ENCODE assay signal across 1 cellular context in the genomic region with DNA sequence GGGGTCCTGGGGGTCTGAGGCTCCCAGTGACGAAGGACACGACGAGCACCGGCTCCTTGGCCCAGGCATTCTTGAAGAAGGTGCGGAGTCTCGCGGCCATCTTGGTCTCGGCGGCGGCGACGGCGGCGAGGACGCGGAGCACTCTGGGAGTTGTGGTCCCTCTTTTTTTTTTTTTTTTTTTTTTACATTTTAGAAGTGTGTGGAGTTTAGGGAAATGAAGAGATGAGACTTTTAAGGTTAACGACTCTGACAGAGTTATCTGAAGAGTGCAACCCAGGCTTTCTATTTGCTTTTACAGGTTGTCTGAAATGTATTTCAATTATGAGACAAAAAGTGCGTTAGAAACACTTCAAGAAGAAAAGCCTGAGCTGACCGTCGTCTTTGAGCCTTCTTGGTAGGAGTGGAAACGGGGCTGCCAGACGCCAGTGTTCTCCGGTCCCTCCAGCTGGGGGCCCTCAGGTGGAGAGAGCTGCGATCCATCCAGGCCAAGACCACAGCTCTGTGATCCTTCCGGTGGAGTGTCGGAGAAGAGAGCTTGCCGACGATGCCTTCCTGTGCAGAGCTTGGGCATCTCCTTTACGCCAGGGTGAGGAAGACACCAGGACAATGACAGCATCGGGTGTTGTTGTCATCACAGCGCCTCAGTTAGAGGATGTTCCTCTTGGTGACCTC.
A peak's percentile ranks its signal among the peaks of the same experiment; 100 is the strongest.
TF ChIP-seq lines count a peak whose summit lies in the region.

No MANE protein-coding gene starts in this region.

TF ChIP-seq in K562, 482 proteins besides CTCF, POLR2A, EP300 and RAD21 (continues in another document):
- TF ChIP-seq, protein P1, sequence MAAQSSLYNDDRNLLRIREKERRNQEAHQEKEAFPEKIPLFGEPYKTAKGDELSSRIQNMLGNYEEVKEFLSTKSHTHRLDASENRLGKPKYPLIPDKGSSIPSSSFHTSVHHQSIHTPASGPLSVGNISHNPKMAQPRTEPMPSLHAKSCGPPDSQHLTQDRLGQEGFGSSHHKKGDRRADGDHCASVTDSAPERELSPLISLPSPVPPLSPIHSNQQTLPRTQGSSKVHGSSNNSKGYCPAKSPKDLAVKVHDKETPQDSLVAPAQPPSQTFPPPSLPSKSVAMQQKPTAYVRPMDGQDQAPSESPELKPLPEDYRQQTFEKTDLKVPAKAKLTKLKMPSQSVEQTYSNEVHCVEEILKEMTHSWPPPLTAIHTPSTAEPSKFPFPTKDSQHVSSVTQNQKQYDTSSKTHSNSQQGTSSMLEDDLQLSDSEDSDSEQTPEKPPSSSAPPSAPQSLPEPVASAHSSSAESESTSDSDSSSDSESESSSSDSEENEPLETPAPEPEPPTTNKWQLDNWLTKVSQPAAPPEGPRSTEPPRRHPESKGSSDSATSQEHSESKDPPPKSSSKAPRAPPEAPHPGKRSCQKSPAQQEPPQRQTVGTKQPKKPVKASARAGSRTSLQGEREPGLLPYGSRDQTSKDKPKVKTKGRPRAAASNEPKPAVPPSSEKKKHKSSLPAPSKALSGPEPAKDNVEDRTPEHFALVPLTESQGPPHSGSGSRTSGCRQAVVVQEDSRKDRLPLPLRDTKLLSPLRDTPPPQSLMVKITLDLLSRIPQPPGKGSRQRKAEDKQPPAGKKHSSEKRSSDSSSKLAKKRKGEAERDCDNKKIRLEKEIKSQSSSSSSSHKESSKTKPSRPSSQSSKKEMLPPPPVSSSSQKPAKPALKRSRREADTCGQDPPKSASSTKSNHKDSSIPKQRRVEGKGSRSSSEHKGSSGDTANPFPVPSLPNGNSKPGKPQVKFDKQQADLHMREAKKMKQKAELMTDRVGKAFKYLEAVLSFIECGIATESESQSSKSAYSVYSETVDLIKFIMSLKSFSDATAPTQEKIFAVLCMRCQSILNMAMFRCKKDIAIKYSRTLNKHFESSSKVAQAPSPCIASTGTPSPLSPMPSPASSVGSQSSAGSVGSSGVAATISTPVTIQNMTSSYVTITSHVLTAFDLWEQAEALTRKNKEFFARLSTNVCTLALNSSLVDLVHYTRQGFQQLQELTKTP (IDR thresholded peaks at IDR 0.05; ENCODE audit: low read depth in 1 of 2, partially characterized antibody in 2 of 2): peak in 1 of 2 experiments; percentile 23
- TF ChIP-seq TCF7L2 (IDR thresholded peaks at IDR 0.05; ENCODE audit: low read depth, low read length) (no peak), RBFOX2 (IDR thresholded peaks at IDR 0.05; ENCODE audit: low read depth, low read length) (peak; percentile 73), ZBTB17 (CRISPR knock-in tag; IDR thresholded peaks at IDR 0.05) (peak; percentile 88), CXXC5 (CRISPR knock-in tag; IDR thresholded peaks at IDR 0.05) (peak; percentile 44; the same call in 1 of the 2 replicates), NR4A1 (CRISPR knock-in tag; IDR thresholded peaks at IDR 0.05) (no peak), NR4A1 (tag; IDR thresholded peaks at IDR 0.05) (no peak), EHMT2 (IDR thresholded peaks at IDR 0.05) (peak; percentile 39; the same call in 1 of the 2 replicates), BRF1 (IDR thresholded peaks at IDR 0.05; ENCODE audit: borderline replicate concordance, extremely low read depth, insufficient read length) (no peak), YY1 (IDR thresholded peaks at IDR 0.05; ENCODE audit: borderline replicate concordance in 1 of 3, control insufficient read depth in 1 of 3, extremely low read depth in 1 of 3, insufficient read depth in 3 of 3, insufficient read length in 1 of 3, insufficient replicate concordance in 2 of 3, low read depth in 1 of 3, low read length in 2 of 3) (peak; percentile 71 to 96 (median 92)), CREB1 (IDR thresholded peaks at IDR 0.05) (no peak), CREB1 (CRISPR knock-in tag; IDR thresholded peaks at IDR 0.05) (0 out of 2 replicates have a peak, but pooled peaks have one; percentile 23), ZNF143 (CRISPR knock-in tag; IDR thresholded peaks at IDR 0.05) (peak; percentile 75), SIX5 (IDR thresholded peaks at IDR 0.05; ENCODE audit: borderline replicate concordance in 1 of 2, insufficient read depth in 1 of 2, low read depth in 1 of 2, low read length in 2 of 2) (peak in 1 of 2 experiments; percentile 49; a peak in 1 of 4 replicates), GABPA (tag; conservative IDR thresholded peaks at IDR 0.05; ENCODE audit: low read depth) (peak; percentile 58), L3MBTL2 (IDR thresholded peaks at IDR 0.05) (peak; percentile 23; the same call in 1 of the 2 replicates), KLF6 (CRISPR knock-in tag; IDR thresholded peaks at IDR 0.05; ENCODE audit: borderline replicate concordance) (no peak), NONO (IDR thresholded peaks at IDR 0.05; ENCODE audit: low read depth in 2 of 2, low read length in 1 of 2) (no peak), ETV1 (tag; conservative IDR thresholded peaks at IDR 0.05; ENCODE audit: low read depth) (peak; percentile 57; the same call in 1 of the 2 replicates), TAF1 (IDR thresholded peaks at IDR 0.05; ENCODE audit: control insufficient read depth, extremely low read depth, insufficient read depth, low read length, severe bottlenecking) (peak; percentile 68), CTBP1 (IDR thresholded peaks at IDR 0.05; ENCODE audit: borderline replicate concordance) (no peak; the same call in 1 of the 2 replicates), ILF3 (IDR thresholded peaks at IDR 0.05; ENCODE audit: borderline replicate concordance) (no peak), POLR2G (IDR thresholded peaks at IDR 0.05; ENCODE audit: low read depth, low read length) (peak; percentile 77), ZNF384 (IDR thresholded peaks at IDR 0.05; ENCODE audit: low read depth, low read length) (peak; percentile 97), LCOR (CRISPR knock-in tag; IDR thresholded peaks at IDR 0.05) (0 out of 2 replicates have a peak, but pooled peaks have one; percentile 33), CREM (IDR thresholded peaks at IDR 0.05; ENCODE audit: low read depth) (peak; percentile 44; the same call in 1 of the 2 replicates), HCFC1 (IDR thresholded peaks at IDR 0.05; ENCODE audit: low read depth, low read length) (peak; percentile 83), ZNF140 (CRISPR knock-in tag; IDR thresholded peaks at IDR 0.05) (no peak), TAF7 (tag; IDR thresholded peaks at IDR 0.05) (peak; percentile 29; the same call in 1 of the 2 replicates), ATF1 (CRISPR knock-in tag; IDR thresholded peaks at IDR 0.05) (no peak), ATF1 (tag; IDR thresholded peaks at IDR 0.05) (peak; percentile 26; the same call in 1 of the 2 replicates), PML (IDR thresholded peaks at IDR 0.05; ENCODE audit: low read length) (no peak)
- TF ChIP-seq, protein P2, sequence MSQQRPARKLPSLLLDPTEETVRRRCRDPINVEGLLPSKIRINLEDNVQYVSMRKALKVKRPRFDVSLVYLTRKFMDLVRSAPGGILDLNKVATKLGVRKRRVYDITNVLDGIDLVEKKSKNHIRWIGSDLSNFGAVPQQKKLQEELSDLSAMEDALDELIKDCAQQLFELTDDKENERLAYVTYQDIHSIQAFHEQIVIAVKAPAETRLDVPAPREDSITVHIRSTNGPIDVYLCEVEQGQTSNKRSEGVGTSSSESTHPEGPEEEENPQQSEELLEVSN (IDR thresholded peaks at IDR 0.05; ENCODE audit: borderline replicate concordance in 1 of 2, extremely low read depth in 1 of 2, insufficient read depth in 1 of 2, insufficient read length in 1 of 2, low read depth in 1 of 2, low read length in 1 of 2, poor library complexity in 1 of 2, severe bottlenecking in 1 of 2): peak in 1 of 2 experiments; percentile 16
- TF ChIP-seq, protein P3, sequence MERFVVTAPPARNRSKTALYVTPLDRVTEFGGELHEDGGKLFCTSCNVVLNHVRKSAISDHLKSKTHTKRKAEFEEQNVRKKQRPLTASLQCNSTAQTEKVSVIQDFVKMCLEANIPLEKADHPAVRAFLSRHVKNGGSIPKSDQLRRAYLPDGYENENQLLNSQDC (CRISPR knock-in tag; IDR thresholded peaks at IDR 0.05): peak; percentile 66; the same call in 1 of the 2 replicates
- TF ChIP-seq, protein P4, sequence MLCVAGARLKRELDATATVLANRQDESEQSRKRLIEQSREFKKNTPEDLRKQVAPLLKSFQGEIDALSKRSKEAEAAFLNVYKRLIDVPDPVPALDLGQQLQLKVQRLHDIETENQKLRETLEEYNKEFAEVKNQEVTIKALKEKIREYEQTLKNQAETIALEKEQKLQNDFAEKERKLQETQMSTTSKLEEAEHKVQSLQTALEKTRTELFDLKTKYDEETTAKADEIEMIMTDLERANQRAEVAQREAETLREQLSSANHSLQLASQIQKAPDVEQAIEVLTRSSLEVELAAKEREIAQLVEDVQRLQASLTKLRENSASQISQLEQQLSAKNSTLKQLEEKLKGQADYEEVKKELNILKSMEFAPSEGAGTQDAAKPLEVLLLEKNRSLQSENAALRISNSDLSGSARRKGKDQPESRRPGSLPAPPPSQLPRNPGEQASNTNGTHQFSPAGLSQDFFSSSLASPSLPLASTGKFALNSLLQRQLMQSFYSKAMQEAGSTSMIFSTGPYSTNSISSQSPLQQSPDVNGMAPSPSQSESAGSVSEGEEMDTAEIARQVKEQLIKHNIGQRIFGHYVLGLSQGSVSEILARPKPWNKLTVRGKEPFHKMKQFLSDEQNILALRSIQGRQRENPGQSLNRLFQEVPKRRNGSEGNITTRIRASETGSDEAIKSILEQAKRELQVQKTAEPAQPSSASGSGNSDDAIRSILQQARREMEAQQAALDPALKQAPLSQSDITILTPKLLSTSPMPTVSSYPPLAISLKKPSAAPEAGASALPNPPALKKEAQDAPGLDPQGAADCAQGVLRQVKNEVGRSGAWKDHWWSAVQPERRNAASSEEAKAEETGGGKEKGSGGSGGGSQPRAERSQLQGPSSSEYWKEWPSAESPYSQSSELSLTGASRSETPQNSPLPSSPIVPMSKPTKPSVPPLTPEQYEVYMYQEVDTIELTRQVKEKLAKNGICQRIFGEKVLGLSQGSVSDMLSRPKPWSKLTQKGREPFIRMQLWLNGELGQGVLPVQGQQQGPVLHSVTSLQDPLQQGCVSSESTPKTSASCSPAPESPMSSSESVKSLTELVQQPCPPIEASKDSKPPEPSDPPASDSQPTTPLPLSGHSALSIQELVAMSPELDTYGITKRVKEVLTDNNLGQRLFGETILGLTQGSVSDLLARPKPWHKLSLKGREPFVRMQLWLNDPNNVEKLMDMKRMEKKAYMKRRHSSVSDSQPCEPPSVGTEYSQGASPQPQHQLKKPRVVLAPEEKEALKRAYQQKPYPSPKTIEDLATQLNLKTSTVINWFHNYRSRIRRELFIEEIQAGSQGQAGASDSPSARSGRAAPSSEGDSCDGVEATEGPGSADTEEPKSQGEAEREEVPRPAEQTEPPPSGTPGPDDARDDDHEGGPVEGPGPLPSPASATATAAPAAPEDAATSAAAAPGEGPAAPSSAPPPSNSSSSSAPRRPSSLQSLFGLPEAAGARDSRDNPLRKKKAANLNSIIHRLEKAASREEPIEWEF (CRISPR knock-in tag; IDR thresholded peaks at IDR 0.05): no peak
- TF ChIP-seq, protein P5, sequence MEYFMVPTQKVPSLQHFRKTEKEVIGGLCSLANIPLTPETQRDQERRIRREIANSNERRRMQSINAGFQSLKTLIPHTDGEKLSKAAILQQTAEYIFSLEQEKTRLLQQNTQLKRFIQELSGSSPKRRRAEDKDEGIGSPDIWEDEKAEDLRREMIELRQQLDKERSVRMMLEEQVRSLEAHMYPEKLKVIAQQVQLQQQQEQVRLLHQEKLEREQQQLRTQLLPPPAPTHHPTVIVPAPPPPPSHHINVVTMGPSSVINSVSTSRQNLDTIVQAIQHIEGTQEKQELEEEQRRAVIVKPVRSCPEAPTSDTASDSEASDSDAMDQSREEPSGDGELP (CRISPR knock-in tag; IDR thresholded peaks at IDR 0.05; ENCODE audit: borderline replicate concordance): peak; percentile 51; the same call in 1 of the 2 replicates
- TF ChIP-seq, protein P6, sequence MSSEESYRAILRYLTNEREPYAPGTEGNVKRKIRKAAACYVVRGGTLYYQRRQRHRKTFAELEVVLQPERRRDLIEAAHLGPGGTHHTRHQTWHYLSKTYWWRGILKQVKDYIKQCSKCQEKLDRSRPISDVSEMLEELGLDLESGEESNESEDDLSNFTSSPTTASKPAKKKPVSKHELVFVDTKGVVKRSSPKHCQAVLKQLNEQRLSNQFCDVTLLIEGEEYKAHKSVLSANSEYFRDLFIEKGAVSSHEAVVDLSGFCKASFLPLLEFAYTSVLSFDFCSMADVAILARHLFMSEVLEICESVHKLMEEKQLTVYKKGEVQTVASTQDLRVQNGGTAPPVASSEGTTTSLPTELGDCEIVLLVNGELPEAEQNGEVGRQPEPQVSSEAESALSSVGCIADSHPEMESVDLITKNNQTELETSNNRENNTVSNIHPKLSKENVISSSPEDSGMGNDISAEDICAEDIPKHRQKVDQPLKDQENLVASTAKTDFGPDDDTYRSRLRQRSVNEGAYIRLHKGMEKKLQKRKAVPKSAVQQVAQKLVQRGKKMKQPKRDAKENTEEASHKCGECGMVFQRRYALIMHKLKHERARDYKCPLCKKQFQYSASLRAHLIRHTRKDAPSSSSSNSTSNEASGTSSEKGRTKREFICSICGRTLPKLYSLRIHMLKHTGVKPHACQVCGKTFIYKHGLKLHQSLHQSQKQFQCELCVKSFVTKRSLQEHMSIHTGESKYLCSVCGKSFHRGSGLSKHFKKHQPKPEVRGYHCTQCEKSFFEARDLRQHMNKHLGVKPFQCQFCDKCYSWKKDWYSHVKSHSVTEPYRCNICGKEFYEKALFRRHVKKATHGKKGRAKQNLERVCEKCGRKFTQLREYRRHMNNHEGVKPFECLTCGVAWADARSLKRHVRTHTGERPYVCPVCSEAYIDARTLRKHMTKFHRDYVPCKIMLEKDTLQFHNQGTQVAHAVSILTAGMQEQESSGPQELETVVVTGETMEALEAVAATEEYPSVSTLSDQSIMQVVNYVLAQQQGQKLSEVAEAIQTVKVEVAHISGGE (CRISPR knock-in tag; IDR thresholded peaks at IDR 0.05): peak in 1 of 3 experiments; percentile 44; a peak in 1 of 6 replicates
- TF ChIP-seq, protein P7, sequence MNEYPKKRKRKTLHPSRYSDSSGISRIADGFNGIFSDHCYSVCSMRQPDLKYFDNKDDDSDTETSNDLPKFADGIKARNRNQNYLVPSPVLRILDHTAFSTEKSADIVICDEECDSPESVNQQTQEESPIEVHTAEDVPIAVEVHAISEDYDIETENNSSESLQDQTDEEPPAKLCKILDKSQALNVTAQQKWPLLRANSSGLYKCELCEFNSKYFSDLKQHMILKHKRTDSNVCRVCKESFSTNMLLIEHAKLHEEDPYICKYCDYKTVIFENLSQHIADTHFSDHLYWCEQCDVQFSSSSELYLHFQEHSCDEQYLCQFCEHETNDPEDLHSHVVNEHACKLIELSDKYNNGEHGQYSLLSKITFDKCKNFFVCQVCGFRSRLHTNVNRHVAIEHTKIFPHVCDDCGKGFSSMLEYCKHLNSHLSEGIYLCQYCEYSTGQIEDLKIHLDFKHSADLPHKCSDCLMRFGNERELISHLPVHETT (CRISPR knock-in tag; conservative IDR thresholded peaks at IDR 0.05 in 1 of 2, IDR thresholded peaks at IDR 0.05 in 1 of 2): 0 out of 4 replicates have a peak, but pooled peaks of 1 of the 2 experiments have one; percentile 0
- TF ChIP-seq, protein P8, sequence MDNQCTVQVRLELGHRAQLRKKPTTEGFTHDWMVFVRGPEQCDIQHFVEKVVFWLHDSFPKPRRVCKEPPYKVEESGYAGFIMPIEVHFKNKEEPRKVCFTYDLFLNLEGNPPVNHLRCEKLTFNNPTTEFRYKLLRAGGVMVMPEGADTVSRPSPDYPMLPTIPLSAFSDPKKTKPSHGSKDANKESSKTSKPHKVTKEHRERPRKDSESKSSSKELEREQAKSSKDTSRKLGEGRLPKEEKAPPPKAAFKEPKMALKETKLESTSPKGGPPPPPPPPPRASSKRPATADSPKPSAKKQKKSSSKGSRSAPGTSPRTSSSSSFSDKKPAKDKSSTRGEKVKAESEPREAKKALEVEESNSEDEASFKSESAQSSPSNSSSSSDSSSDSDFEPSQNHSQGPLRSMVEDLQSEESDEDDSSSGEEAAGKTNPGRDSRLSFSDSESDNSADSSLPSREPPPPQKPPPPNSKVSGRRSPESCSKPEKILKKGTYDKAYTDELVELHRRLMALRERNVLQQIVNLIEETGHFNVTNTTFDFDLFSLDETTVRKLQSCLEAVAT (IDR thresholded peaks at IDR 0.05): peak in 1 of 2 experiments; percentile 64; a peak in 1 of 4 replicates
